Comparison of ENCODE assay signal across 1 cellular context in genomic region chr10:27660268-27660667, GRCh38.
TF ChIP-seq lines count a peak whose summit lies in the region.

No MANE protein-coding gene starts in this region.

TF ChIP-seq in GM23338, 12 proteins besides CTCF, POLR2A, EP300 and RAD21 (continued from another document):
- TF ChIP-seq, protein P1, sequence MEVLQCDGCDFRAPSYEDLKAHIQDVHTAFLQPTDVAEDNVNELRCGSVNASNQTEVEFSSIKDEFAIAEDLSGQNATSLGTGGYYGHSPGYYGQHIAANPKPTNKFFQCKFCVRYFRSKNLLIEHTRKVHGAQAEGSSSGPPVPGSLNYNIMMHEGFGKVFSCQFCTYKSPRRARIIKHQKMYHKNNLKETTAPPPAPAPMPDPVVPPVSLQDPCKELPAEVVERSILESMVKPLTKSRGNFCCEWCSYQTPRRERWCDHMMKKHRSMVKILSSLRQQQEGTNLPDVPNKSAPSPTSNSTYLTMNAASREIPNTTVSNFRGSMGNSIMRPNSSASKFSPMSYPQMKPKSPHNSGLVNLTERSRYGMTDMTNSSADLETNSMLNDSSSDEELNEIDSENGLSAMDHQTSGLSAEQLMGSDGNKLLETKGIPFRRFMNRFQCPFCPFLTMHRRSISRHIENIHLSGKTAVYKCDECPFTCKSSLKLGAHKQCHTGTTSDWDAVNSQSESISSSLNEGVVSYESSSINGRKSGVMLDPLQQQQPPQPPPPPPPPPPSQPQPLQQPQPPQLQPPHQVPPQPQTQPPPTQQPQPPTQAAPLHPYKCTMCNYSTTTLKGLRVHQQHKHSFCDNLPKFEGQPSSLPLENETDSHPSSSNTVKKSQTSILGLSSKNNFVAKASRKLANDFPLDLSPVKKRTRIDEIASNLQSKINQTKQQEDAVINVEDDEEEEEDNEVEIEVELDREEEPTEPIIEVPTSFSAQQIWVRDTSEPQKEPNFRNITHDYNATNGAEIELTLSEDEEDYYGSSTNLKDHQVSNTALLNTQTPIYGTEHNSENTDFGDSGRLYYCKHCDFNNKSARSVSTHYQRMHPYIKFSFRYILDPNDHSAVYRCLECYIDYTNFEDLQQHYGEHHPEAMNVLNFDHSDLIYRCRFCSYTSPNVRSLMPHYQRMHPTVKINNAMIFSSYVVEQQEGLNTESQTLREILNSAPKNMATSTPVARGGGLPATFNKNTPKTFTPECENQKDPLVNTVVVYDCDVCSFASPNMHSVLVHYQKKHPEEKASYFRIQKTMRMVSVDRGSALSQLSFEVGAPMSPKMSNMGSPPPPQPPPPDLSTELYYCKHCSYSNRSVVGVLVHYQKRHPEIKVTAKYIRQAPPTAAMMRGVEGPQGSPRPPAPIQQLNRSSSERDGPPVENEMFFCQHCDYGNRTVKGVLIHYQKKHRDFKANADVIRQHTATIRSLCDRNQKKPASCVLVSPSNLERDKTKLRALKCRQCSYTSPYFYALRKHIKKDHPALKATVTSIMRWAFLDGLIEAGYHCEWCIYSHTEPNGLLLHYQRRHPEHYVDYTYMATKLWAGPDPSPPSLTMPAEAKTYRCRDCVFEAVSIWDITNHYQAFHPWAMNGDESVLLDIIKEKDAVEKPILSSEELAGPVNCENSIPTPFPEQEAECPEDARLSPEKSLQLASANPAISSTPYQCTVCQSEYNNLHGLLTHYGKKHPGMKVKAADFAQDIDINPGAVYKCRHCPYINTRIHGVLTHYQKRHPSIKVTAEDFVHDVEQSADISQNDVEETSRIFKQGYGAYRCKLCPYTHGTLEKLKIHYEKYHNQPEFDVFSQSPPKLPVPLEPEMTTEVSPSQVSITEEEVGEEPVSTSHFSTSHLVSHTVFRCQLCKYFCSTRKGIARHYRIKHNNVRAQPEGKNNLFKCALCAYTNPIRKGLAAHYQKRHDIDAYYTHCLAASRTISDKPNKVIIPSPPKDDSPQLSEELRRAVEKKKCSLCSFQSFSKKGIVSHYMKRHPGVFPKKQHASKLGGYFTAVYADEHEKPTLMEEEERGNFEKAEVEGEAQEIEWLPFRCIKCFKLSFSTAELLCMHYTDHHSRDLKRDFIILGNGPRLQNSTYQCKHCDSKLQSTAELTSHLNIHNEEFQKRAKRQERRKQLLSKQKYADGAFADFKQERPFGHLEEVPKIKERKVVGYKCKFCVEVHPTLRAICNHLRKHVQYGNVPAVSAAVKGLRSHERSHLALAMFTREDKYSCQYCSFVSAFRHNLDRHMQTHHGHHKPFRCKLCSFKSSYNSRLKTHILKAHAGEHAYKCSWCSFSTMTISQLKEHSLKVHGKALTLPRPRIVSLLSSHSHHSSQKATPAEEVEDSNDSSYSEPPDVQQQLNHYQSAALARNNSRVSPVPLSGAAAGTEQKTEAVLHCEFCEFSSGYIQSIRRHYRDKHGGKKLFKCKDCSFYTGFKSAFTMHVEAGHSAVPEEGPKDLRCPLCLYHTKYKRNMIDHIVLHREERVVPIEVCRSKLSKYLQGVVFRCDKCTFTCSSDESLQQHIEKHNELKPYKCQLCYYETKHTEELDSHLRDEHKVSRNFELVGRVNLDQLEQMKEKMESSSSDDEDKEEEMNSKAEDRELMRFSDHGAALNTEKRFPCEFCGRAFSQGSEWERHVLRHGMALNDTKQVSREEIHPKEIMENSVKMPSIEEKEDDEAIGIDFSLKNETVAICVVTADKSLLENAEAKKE (CRISPR knock-in tag; IDR thresholded peaks at IDR 0.05) = no peak
- TF ChIP-seq CREB1 (CRISPR knock-in tag; IDR thresholded peaks at IDR 0.05; ENCODE audit: low read depth) (no peak), ZNF331 (CRISPR knock-in tag; IDR thresholded peaks at IDR 0.05; ENCODE audit: low read depth) (no peak)
